ENCODE assay signal across 8 cellular contexts in genomic region chr17:76452646-76453430, GRCh38. TPM values are rescaled to one million over a fixed set of nuclear protein-coding genes. Genes with fewer than 3 reads are reported as not detected.
DNase-seq lines count a peak whose midpoint lies in the region; ATAC-seq lines count a peak whose summit lies in the region.

TSS of gene UBE2O (minus strand) at chr17:76453152. CDS start at chr17:76453141, 11 bp downstream.

- H3K4me1 ChIP-seq in CD8-positive, alpha-beta memory T cell (ENCODE audit: insufficient read depth, low read length): peaks cover 17% of the 10 kb centered on the region

- peak; percentile 95 for ATAC-seq in GM19463 (IDR thresholded peaks at IDR 0.05; ENCODE audit: unreplicated experiment)

- peak; percentile 92 to 95 (median 93) for DNase-seq in CD8-positive, alpha-beta memory T cell
- DNase-seq in HT1080 (ENCODE audit: low read depth): peak; percentile 81
- peak; percentile 74 to 86 for DNase-seq in NOMO-1 (lab: John Stamatoyannopoulos, UW; ENCODE audit: unreplicated experiment in 2 of 2)
- peak; percentile 83 to 85 (median 84) for DNase-seq in activated CD8-positive, alpha-beta memory T cell treated with anti-CD3 and anti-CD28 coated beads for 48 hours (ENCODE audit: low read depth in 2 of 3, low spot score in 2 of 3)
- DNase-seq in midbrain (lab: John Stamatoyannopoulos, UW): peak; percentile 83
- peak; percentile 86 to 89 for DNase-seq in stimulated activated CD8-positive, alpha-beta memory T cell treated with anti-CD3 and anti-CD28 coated beads, Interleukin-15, amount 100 ng/mL, for 48 hours (ENCODE audit: low read depth in 2 of 2)

- peak within 1 kb of the TSS; percentile 73 for H3K27ac ChIP-seq in CD8-positive, alpha-beta memory T cell (ENCODE audit: low read depth, low read length)

- peaks cover 31 to 44% (median 44%) of the 10 kb centered on the region in 3 donors for H3K4me1 Mint-ChIP-seq in CD8-positive, alpha-beta memory T cell

- POLR2A ChIA-PET in CD8-positive, alpha-beta memory T cell (lab: Charles Lee): interaction anchor here (1.0 to 1.6 kb wide), 3 partner anchors 14 to 188 kb away, joined by 3 to 4 read pairs (median 3); partner anchors contain the start of gene RHBDF2

- peak within 1 kb of the TSS; percentile 46 to 98 (median 94) for H3K27ac Mint-ChIP-seq in CD8-positive, alpha-beta memory T cell

- H3K36me3 Mint-ChIP-seq in CD8-positive, alpha-beta memory T cell: peaks cover 0 to 3% (median 2%) of the 10 kb centered on the region in 3 donors

- H3K27me3 Mint-ChIP-seq in CD8-positive, alpha-beta memory T cell: no peaks in the 10 kb centered on the region

- in situ Hi-C loops in endometrial microvascular endothelial cells (cut with HindIII; ENCODE audit: inconsistent ontology term, low pct_unique_long_range_greater_than_20kb, low sequenced_read_pairs): no loop called here

- H3K4me3 ChIP-seq in CD8-positive, alpha-beta memory T cell (ENCODE audit: low read length): peak within 1 kb of the TSS; percentile 63

- H3K9me3 Mint-ChIP-seq in CD8-positive, alpha-beta memory T cell: no peaks in the 10 kb centered on the region

- no peaks in the 10 kb centered on the region for H3K9me3 ChIP-seq in CD8-positive, alpha-beta memory T cell (ENCODE audit: low read length)

- H3K36me3 ChIP-seq in CD8-positive, alpha-beta memory T cell (ENCODE audit: insufficient read depth, low read length): no peaks in the 10 kb centered on the region

- no peaks in the 10 kb centered on the region for H3K27me3 ChIP-seq in CD8-positive, alpha-beta memory T cell (ENCODE audit: insufficient read depth, low read length, poor library complexity, severe bottlenecking)

- H3K4me3 Mint-ChIP-seq in CD8-positive, alpha-beta memory T cell: peak within 1 kb of the TSS; percentile 27 to 94 (median 88)

- CTCF ChIA-PET in CD8-positive, alpha-beta memory T cell (lab: Charles Lee): interaction anchor here (0.8 to 1.7 kb wide), 14 partner anchors 12 to 229 kb away, joined by 3 to 9 read pairs (median 3); partner anchors contain the start of gene AANAT

RNA-seq across cellular contexts. Expression of gene UBE2O, which starts in this region (rescaled TPM):
- total RNA-seq in CD8-positive, alpha-beta memory T cell: 10 to 100 TPM; 33.6 to 35.0 TPM
- 14.9 TPM for polyA plus RNA-seq in CD8-positive, alpha-beta memory T cell
- 17.3 and 18.9 TPM in 2 replicates for total RNA-seq in HT1080 (2014; rRNA removed; shearing (Covaris generic))
- 13.8 and 16.1 TPM in 2 replicates for polyA plus RNA-seq in HT1080 (2015; cell fraction: cytosol; rRNA removed)
- 49.2 and 49.7 TPM in 2 replicates for polyA plus RNA-seq in HT1080 (2015; cell fraction: nucleus; rRNA removed)
- total RNA-seq in endometrial microvascular endothelial cells (ENCODE audit: inconsistent ontology term): 31.9 TPM

Comparison
In these comparisons a context has a peak if more than half of its experiments do, and no peak if none do; other contexts are left out.
1. Peak in every context shown above with its lines: DNase-seq, ATAC-seq, H3K4me3 ChIP-seq and H3K27ac ChIP-seq.